In the genomic region with DNA sequence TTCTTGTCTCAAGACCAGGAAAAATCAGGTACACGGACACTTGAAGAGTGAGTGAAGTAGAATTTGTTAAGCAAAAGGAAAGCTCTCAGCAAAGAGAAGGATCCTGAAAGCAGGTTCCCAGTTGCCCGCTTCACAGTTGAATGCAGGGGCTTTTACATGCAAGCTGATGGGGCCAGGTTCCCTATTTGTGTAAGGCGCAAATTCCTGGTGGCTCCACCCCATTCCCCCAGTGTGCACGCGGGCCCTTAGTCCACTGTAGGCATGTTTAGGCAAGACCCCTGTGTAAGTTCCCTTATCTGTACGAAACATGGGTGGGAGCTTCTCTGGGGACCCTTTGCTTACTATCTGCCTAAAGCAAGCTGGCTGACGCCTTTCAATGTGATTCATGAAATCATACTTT, we compare ENCODE assay signal across 17 cellular contexts. TPM values are rescaled to one million over a fixed set of nuclear protein-coding genes. Genes with fewer than 3 reads are reported as not detected.
DNase-seq lines count a peak whose midpoint lies in the region; FAIRE-seq and TF ChIP-seq lines count a peak whose summit lies in the region.
"Had no signal": no experiment of that assay in that cellular context is flagged by ENCODE, and none has a peak within 500 bp of the region (broad histone marks: within the 10 kb centered on the region; RNA-seq: fewer than 3 reads in every experiment).

No MANE protein-coding gene starts in this region.

- BruUV-seq in MCF 10A (replicated peaks; lab: Mats Ljungman, UMichigan) = no TSS peak

- no peak for DNase-seq in MCF 10A (ENCODE audit: unreplicated experiment)
- DNase-seq in breast epithelium (ENCODE audit: low spot score in 2 of 2) = no peak
- peak; percentile 20 for DNase-seq in NB4 (ENCODE audit: low read depth)
- DNase-seq in erythroblast (lab: John Stamatoyannopoulos, UW) = peak; percentile 45 to 66
- no peak for DNase-seq in trophoblast cell
- DNase-seq in GM19239 (ENCODE audit: insufficient read length, low spot score) = no peak
- no peak for DNase-seq in stimulated activated CD8-positive, alpha-beta memory T cell treated with anti-CD3 and anti-CD28 coated beads, Interleukin-4, amount 100 ng/mL, for 48 hours
- DNase-seq in T-helper 2 cell treated with Interferon-gamma antibody and Interleukin-4, amounts not matched to agents 5 μg/mL and 100 μg/mL, for 36 hours (ENCODE audit: low spot score) = no peak
- DNase-seq: ACHN, DMS 273 treated with DMSO at 0.1 percent for 48 hours, Karpas-422, MV-4-11, NCI-H1436, NCI-H2029 treated with DMSO at 0.1 percent for 48 hours, NCI-H510A, NCI-H82 had no signal

- POLR2A ChIA-PET in MCF 10A (lab: Yijun Ruan, JAX) = interaction anchor here (0.5 kb wide), 1 partner anchor 177 kb away, joined by 3 read pairs; no protein-coding TSS in a partner anchor

- no peak for FAIRE-seq in GM19239 (lab: Jason Lieb, UNC)

- peaks cover 15% of the 10 kb centered on the region for H3K4me1 Mint-ChIP-seq in MCF 10A (ENCODE audit: insufficient read depth, unreplicated experiment)
- H3K4me1 Mint-ChIP-seq in T-helper 2 cell treated with Interferon-gamma antibody and Interleukin-4, amounts not matched to agents 5 μg/mL and 100 μg/mL, for 36 hours (ENCODE audit: low read depth) = peaks cover 30% of the 10 kb centered on the region

- peak overlapping the region; percentile 55 for H2AFZ ChIP-seq in trophoblast cell (ENCODE audit: insufficient read depth, low read length, poor library complexity)

- H3K4me1 ChIP-seq in breast epithelium (no peaks in the 10 kb centered on the region), trophoblast cell (ENCODE audit: control insufficient read depth in 1 of 2, insufficient read depth in 2 of 2, low read length in 2 of 2) (no peaks in the 10 kb centered on the region)

- peak overlapping the region; percentile 83 for H3K4me3 Mint-ChIP-seq in MCF 10A (ENCODE audit: unreplicated experiment)
- H3K4me3 Mint-ChIP-seq in T-helper 2 cell treated with Interferon-gamma antibody and Interleukin-4, amounts not matched to agents 5 μg/mL and 100 μg/mL, for 36 hours = no peak overlapping the region
- H3K4me3 Mint-ChIP-seq: B cell had no signal

- no peak overlapping the region for H4K8ac ChIP-seq in trophoblast cell (ENCODE audit: low read depth, low read length)

- H3K4me3 ChIP-seq in breast epithelium (no peak overlapping the region), NB4 (ENCODE audit: low read depth, low read length) (no peak overlapping the region), trophoblast cell (ENCODE audit: low read depth, low read length) (no peak overlapping the region)

- peaks cover 5% of the 10 kb centered on the region for H3K79me1 ChIP-seq in trophoblast cell (ENCODE audit: low read length)

- no peak overlapping the region for H4K12ac ChIP-seq in trophoblast cell (ENCODE audit: low read depth, low read length)

- H3K23ac ChIP-seq in trophoblast cell (ENCODE audit: low read length) = no peak overlapping the region

- no peak overlapping the region for H2BK5ac ChIP-seq in trophoblast cell (ENCODE audit: low read depth, low read length, poor library complexity)

- H3K36me3 Mint-ChIP-seq in MCF 10A (ENCODE audit: insufficient read depth, unreplicated experiment) = peaks cover 6% of the 10 kb centered on the region
- H3K36me3 Mint-ChIP-seq in T-helper 2 cell treated with Interferon-gamma antibody and Interleukin-4, amounts not matched to agents 5 μg/mL and 100 μg/mL, for 36 hours (ENCODE audit: low read depth) = no peaks in the 10 kb centered on the region

- H3K27ac Mint-ChIP-seq in MCF 10A (ENCODE audit: low read depth, unreplicated experiment) = no peak overlapping the region
- H3K27ac Mint-ChIP-seq in T-helper 2 cell treated with Interferon-gamma antibody and Interleukin-4, amounts not matched to agents 5 μg/mL and 100 μg/mL, for 36 hours = no peak overlapping the region
- H3K27ac Mint-ChIP-seq: B cell had no signal

- H3K4me2 ChIP-seq in trophoblast cell (ENCODE audit: low read length) = no peak overlapping the region

- intact Hi-C loops in MCF 10A (cut with micrococcal nuclease) (no loop called here), breast epithelium (cut with DNase I; ENCODE audit: low total_unique reads) (no loop called here)

- H3K14ac ChIP-seq in trophoblast cell (ENCODE audit: low read length) = no peak overlapping the region

- H3K36me3 ChIP-seq in breast epithelium (no peaks in the 10 kb centered on the region), trophoblast cell (ENCODE audit: control insufficient read depth in 1 of 2, insufficient read depth in 2 of 2, low read length in 2 of 2) (no peaks in the 10 kb centered on the region)

- no peaks in the 10 kb centered on the region for H3K9me3 ChIP-seq in breast epithelium
- no peaks in the 10 kb centered on the region for H3K9me3 ChIP-seq in trophoblast cell (ENCODE audit: insufficient read depth, low read depth, low read length)

- no peak overlapping the region for H2AK5ac ChIP-seq in trophoblast cell (ENCODE audit: low read length)

- no peak overlapping the region for H2BK12ac ChIP-seq in trophoblast cell (ENCODE audit: low read length)

- no peak overlapping the region for H3K4ac ChIP-seq in trophoblast cell (ENCODE audit: low read depth, low read length)

- peaks cover 33% of the 10 kb centered on the region for H3K27me3 Mint-ChIP-seq in MCF 10A (ENCODE audit: insufficient read depth, unreplicated experiment)
- H3K27me3 Mint-ChIP-seq in T-helper 2 cell treated with Interferon-gamma antibody and Interleukin-4, amounts not matched to agents 5 μg/mL and 100 μg/mL, for 36 hours (ENCODE audit: low read depth) = peaks cover 24% of the 10 kb centered on the region

- no peak overlapping the region for H4K91ac ChIP-seq in trophoblast cell (ENCODE audit: low read depth, low read length)

- H3K27ac ChIP-seq in breast epithelium (no peak overlapping the region), trophoblast cell (ENCODE audit: low read depth, low read length) (no peak overlapping the region)

- TF ChIP-seq CTCF in MCF 10A (IDR thresholded peaks at IDR 0.05; ENCODE audit: unreplicated experiment) (no peak), breast epithelium (IDR thresholded peaks at IDR 0.05) (no peak), NB4 (IDR thresholded peaks at IDR 0.05; ENCODE audit: low read depth, low read length) (no peak)

- H3K79me2 ChIP-seq in trophoblast cell (ENCODE audit: control insufficient read depth, insufficient read depth, low read length, poor library complexity) = peaks cover 3% of the 10 kb centered on the region

- no peak overlapping the region for H3K9ac ChIP-seq in trophoblast cell (ENCODE audit: low read length)

- no CpG with 5 or more reads among the region's 7 CpGs for WGBS in trophoblast cell (ENCODE audit: extremely low coverage, insufficient coverage, insufficient read length)

- CTCF ChIA-PET in MCF 10A (lab: Yijun Ruan, JAX) = interaction anchor here (0.8 kb wide), 1 partner anchor 20 kb away, joined by 3 read pairs; no protein-coding TSS in a partner anchor

- H3K27me3 ChIP-seq in breast epithelium (no peaks in the 10 kb centered on the region), trophoblast cell (ENCODE audit: insufficient read depth, low read length) (no peaks in the 10 kb centered on the region)

- no peak overlapping the region for H2BK120ac ChIP-seq in trophoblast cell (ENCODE audit: insufficient read depth, low read length, poor library complexity)

- no peak overlapping the region for H3K18ac ChIP-seq in trophoblast cell (ENCODE audit: low read length)

- TF ChIP-seq POLR2A in breast epithelium (IDR thresholded peaks at IDR 0.05) (no peak), NB4 (IDR thresholded peaks at IDR 0.05; ENCODE audit: extremely low read depth, insufficient read length) (no peak), erythroblast (IDR thresholded peaks at IDR 0.05; ENCODE audit: low read length) (no peak)

- no peaks in the 10 kb centered on the region for H3K9me3 Mint-ChIP-seq in MCF 10A (ENCODE audit: unreplicated experiment)
- H3K9me3 Mint-ChIP-seq in T-helper 2 cell treated with Interferon-gamma antibody and Interleukin-4, amounts not matched to agents 5 μg/mL and 100 μg/mL, for 36 hours = no peaks in the 10 kb centered on the region

RNA-seq across cellular contexts. Expression of gene AGTPBP1, which starts 2.7 kb away (rescaled TPM):
- 27.2 and 30.8 TPM in 2 replicates for total RNA-seq in MCF 10A (2022)
- 10 to 100 TPM; 20.0 to 25.0 (median 21.8) TPM for total RNA-seq in breast epithelium
- polyA plus RNA-seq in trophoblast cell (2013) = 10.8 and 11.1 TPM in 2 replicates

Comparison
In these comparisons a context has a peak if more than half of its experiments do, and no peak if none do; other contexts are left out.
1. DNase-seq: peak in NB4 (single experiment) and erythroblast (2 of 2); none in MCF 10A (single experiment), breast epithelium (0 of 2), trophoblast cell (0 of 2), GM19239 (single experiment), stimulated activated CD8-positive, alpha-beta memory T cell treated with anti-CD3 and anti-CD28 coated beads, Interleukin-4, amount 100 ng/mL, for 48 hours (single experiment) and T-helper 2 cell treated with Interferon-gamma antibody and Interleukin-4, amounts not matched to agents 5 μg/mL and 100 μg/mL, for 36 hours (single experiment).